Comparison of ENCODE assay signal across 11 cellular contexts in genomic region chr6:25122001-25122400, GRCh38.
DNase-seq lines count a peak whose midpoint lies in the region; ATAC-seq and TF ChIP-seq lines count a peak whose summit lies in the region.
"Had no signal": no experiment of that assay in that cellular context is flagged by ENCODE, and none has a peak within 500 bp of the region (broad histone marks: within the 10 kb centered on the region; RNA-seq: fewer than 3 reads in every experiment).

No MANE protein-coding gene starts in this region.

- peaks cover 0 to 7% (median 0%) of the 10 kb centered on the region in 3 donors for H3K4me1 ChIP-seq in gastroesophageal sphincter

- H3K27ac ChIP-seq in gastroesophageal sphincter: peak overlapping the region in 3 of 4 donors; percentile 28 to 45 (median 29)

- WGBS in gastroesophageal sphincter (ENCODE audit: low coverage in 1 of 2), 2 donors: 39 to 56% methylated on average over 2 of the region's 2 CpGs

- H3K4me3 ChIP-seq in gastroesophageal sphincter: no peak overlapping the region

- TF ChIP-seq CTCF in gastroesophageal sphincter (IDR thresholded peaks at IDR 0.05): no peak
- no peak for TF ChIP-seq CTCF in GM10266 (IDR thresholded peaks at IDR 0.05; ENCODE audit: control insufficient read depth, insufficient read depth, low read depth, missing control alignments)

- H3K36me3 ChIP-seq in gastroesophageal sphincter: peaks cover 0 to 11% of the 10 kb centered on the region in 2 donors

- no peak for TF ChIP-seq EP300 in gastroesophageal sphincter (IDR thresholded peaks at IDR 0.05)

- no peak for TF ChIP-seq POLR2A in gastroesophageal sphincter (IDR thresholded peaks at IDR 0.05)

- no peaks in the 10 kb centered on the region for H3K9me3 ChIP-seq in gastroesophageal sphincter

- ATAC-seq in gastroesophageal sphincter: peak; percentile 62
- ATAC-seq: CD8-positive, alpha-beta T cell had no signal

- no peaks in the 10 kb centered on the region for H3K27me3 ChIP-seq in gastroesophageal sphincter

- DNase-seq in DMS53 treated with DMSO at 0.1 percent for 48 hours (lab: John Stamatoyannopoulos, UW; ENCODE audit: unreplicated experiment) (peak; percentile 7), SK-N-DZ (ENCODE audit: low spot score) (peak; percentile 45), pulmonary artery endothelial cell (ENCODE audit: low read depth, low spot score) (peak; percentile 63), NCI-H524 treated with DMSO at 0.1 percent for 48 hours (lab: John Stamatoyannopoulos, UW) (no peak), NCI-H1436 treated with DMSO at 0.1 percent for 48 hours (lab: John Stamatoyannopoulos, UW) (no peak), GM10266 (ENCODE audit: extremely low spot score) (no peak), SW480 (ENCODE audit: low spot score) (no peak)
- DNase-seq: activated naive CD4-positive, alpha-beta T cell treated with anti-CD3 and anti-CD28 coated beads, Interleukin-2, amount 10 ng/mL, durations not matched to agents 7 days and 5 days; CD8-positive, alpha-beta T cell; posterior cingulate gyrus had no signal

Comparison
In these comparisons a context has a peak if more than half of its experiments do, and no peak if none do; other contexts are left out.
1. DNase-seq: peak in DMS53 treated with DMSO at 0.1 percent for 48 hours (single experiment), SK-N-DZ (single experiment) and pulmonary artery endothelial cell (single experiment); none in NCI-H524 treated with DMSO at 0.1 percent for 48 hours (single experiment), NCI-H1436 treated with DMSO at 0.1 percent for 48 hours (single experiment), GM10266 (single experiment) and SW480 (single experiment).